In the genomic region with DNA sequence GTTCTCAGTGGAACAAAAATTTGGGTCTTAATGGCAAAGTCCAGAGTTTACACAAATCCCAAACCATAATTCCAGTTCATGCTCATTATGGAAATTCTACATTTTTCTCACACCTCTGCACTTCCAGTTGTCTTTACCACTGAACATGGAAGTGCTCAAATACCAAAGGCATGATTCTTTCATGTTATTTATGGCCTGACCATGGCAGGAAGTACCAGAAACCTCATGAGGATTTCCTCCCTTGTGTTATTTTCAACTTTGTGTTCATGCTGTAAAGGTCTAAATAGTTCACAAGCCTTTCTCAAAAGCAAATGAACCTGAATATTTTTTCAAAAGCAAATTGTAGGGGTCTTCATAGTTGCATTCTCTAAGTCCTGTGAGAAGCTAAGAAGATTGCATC, we compare ENCODE assay signal across 18 cellular contexts.
A peak's percentile ranks its signal among the peaks of the same experiment; 100 is the strongest.
DNase-seq lines count a peak whose midpoint lies in the region; ATAC-seq, FAIRE-seq and TF ChIP-seq lines count a peak whose summit lies in the region.
"Had no signal": no experiment of that assay in that cellular context is flagged by ENCODE, and none has a peak within 500 bp of the region (broad histone marks: within the 10 kb centered on the region; RNA-seq: fewer than 3 reads in every experiment).

No MANE protein-coding gene starts in this region.

- ATAC-seq in T-cell (replicated peaks in 1 of 4), result peak in 3 of 4 experiments; percentile 15 to 70 (median 43)
- no peak for ATAC-seq in stimulated activated naive B cell treated with anti-CD40 and anti-IgM and Interleukin-4, amounts not matched to agents 10 μg/mL and 1 μg/mL and 100 μg/mL, for 72 hours (replicated peaks)
- ATAC-seq in pancreas, result no peak
- ATAC-seq: left colon, psoas muscle had no signal

- no peak overlapping the region for H3K27ac ChIP-seq in pancreas
- H3K27ac ChIP-seq: esophagus squamous epithelium, psoas muscle had no signal

- H3K27me3 Mint-ChIP-seq in T-cell (no peaks in the 10 kb centered on the region), HFFc6 (ENCODE audit: insufficient read depth) (no peaks in the 10 kb centered on the region; the same call in 1 of the 2 replicates)
- no peaks in the 10 kb centered on the region for H3K27me3 Mint-ChIP-seq in stimulated activated naive B cell treated with anti-CD40 and anti-IgM and Interleukin-4, amounts not matched to agents 10 μg/mL and 1 μg/mL and 100 μg/mL, for 72 hours

- H3K9me3 Mint-ChIP-seq in T-cell (no peaks in the 10 kb centered on the region), HFFc6 (no peaks in the 10 kb centered on the region)
- no peaks in the 10 kb centered on the region for H3K9me3 Mint-ChIP-seq in stimulated activated naive B cell treated with anti-CD40 and anti-IgM and Interleukin-4, amounts not matched to agents 10 μg/mL and 1 μg/mL and 100 μg/mL, for 72 hours
- H3K9me3 Mint-ChIP-seq: naive B cell had no signal

- no peak for TF ChIP-seq CTCF in AG10803 (conservative IDR thresholded peaks at IDR 0.05; ENCODE audit: low read length)
- no peak for TF ChIP-seq CTCF in HFFc6 (IDR thresholded peaks at IDR 0.05)
- TF ChIP-seq CTCF in pancreas (IDR thresholded peaks at IDR 0.05), result no peak

- POLR2A ChIA-PET in T-cell (lab: Charles Lee), result no interaction called here

- no peaks in the 10 kb centered on the region for H3K9me3 ChIP-seq in pancreas
- H3K9me3 ChIP-seq: esophagus squamous epithelium, MG63, psoas muscle had no signal

- no peaks in the 10 kb centered on the region for H3K36me3 Mint-ChIP-seq in T-cell
- no peaks in the 10 kb centered on the region for H3K36me3 Mint-ChIP-seq in HFFc6 (ENCODE audit: low read depth)
- H3K36me3 Mint-ChIP-seq in stimulated activated naive B cell treated with anti-CD40 and anti-IgM and Interleukin-4, amounts not matched to agents 10 μg/mL and 1 μg/mL and 100 μg/mL, for 72 hours, result no peaks in the 10 kb centered on the region
- H3K36me3 Mint-ChIP-seq: naive B cell had no signal

- CTCF ChIA-PET in T-cell (lab: Charles Lee), result interaction anchor here in 1 of 2 donors (0.6 to 1.4 kb wide), 2 partner anchors 13 to 19 kb away, joined by 3 to 4 read pairs; no protein-coding TSS in a partner anchor

- H3K4me1 Mint-ChIP-seq in T-cell (peaks cover 48 to 56% (median 52%) of the 10 kb centered on the region in 3 donors), HFFc6 (ENCODE audit: low read depth) (peaks cover 49% of the 10 kb centered on the region)
- H3K4me1 Mint-ChIP-seq in stimulated activated naive B cell treated with anti-CD40 and anti-IgM and Interleukin-4, amounts not matched to agents 10 μg/mL and 1 μg/mL and 100 μg/mL, for 72 hours, result no peaks in the 10 kb centered on the region
- H3K4me1 Mint-ChIP-seq: naive B cell had no signal

- H3K4me1 ChIP-seq in pancreas, result peaks cover 3 to 9% (median 5%) of the 10 kb centered on the region in 3 donors

- H3K4me3 Mint-ChIP-seq in T-cell (peak overlapping the region in 1 of 3 donors; percentile 46), HFFc6 (no peak overlapping the region)
- no peak overlapping the region for H3K4me3 Mint-ChIP-seq in stimulated activated naive B cell treated with anti-CD40 and anti-IgM and Interleukin-4, amounts not matched to agents 10 μg/mL and 1 μg/mL and 100 μg/mL, for 72 hours
- H3K4me3 Mint-ChIP-seq: naive B cell had no signal

- no peaks in the 10 kb centered on the region for H3K27me3 ChIP-seq in pancreas
- H3K27me3 ChIP-seq: esophagus squamous epithelium, MG63 had no signal

- H3K27ac Mint-ChIP-seq in T-cell (no peak overlapping the region), HFFc6 (no peak overlapping the region)
- no peak overlapping the region for H3K27ac Mint-ChIP-seq in stimulated activated naive B cell treated with anti-CD40 and anti-IgM and Interleukin-4, amounts not matched to agents 10 μg/mL and 1 μg/mL and 100 μg/mL, for 72 hours
- H3K27ac Mint-ChIP-seq: naive B cell had no signal

- no peak for FAIRE-seq in pancreas (lab: Jason Lieb, UNC)

- intact Hi-C loops in pancreas (cut with DNase I), result no loop called here

- H3K36me3 ChIP-seq in pancreas, result no peaks in the 10 kb centered on the region
- H3K36me3 ChIP-seq: esophagus squamous epithelium, MG63 had no signal

- DNase-seq in AG10803 (ENCODE audit: low read depth), result peak; percentile 66
- peak; percentile 70 for DNase-seq in ELR (ENCODE audit: low read depth)
- no peak for DNase-seq in T-cell
- peak; percentile 25 for DNase-seq in left kidney (ENCODE audit: low read depth, low spot score)
- DNase-seq in HFFc6, result no peak
- no peak for DNase-seq in NCI-H128 (lab: John Stamatoyannopoulos, UW; ENCODE audit: unreplicated experiment)
- DNase-seq in stimulated activated naive B cell treated with anti-CD40 and anti-IgM and Interleukin-4, amounts not matched to agents 10 μg/mL and 1 μg/mL and 100 μg/mL, for 72 hours, result no peak
- no peak for DNase-seq in pancreas
- DNase-seq: activated CD8-positive, alpha-beta memory T cell treated with anti-CD3 and anti-CD28 coated beads for 24 hours; AML-193; esophagus squamous epithelium; hypothalamus; left colon; MG63; naive B cell; NCI-H2029 treated with DMSO at 0.1 percent for 48 hours; NCI-H524 treated with DMSO at 0.1 percent for 48 hours; psoas muscle had no signal

- H3K4me3 ChIP-seq in AG10803 (ENCODE audit: low read length) (no peak overlapping the region), pancreas (no peak overlapping the region)
- H3K4me3 ChIP-seq: esophagus squamous epithelium, MG63, psoas muscle had no signal

Comparison
In these comparisons a context has a peak if more than half of its experiments do, and no peak if none do; other contexts are left out.
1. DNase-seq: peak in AG10803 (single experiment), ELR (single experiment) and left kidney (single experiment); none in T-cell (0 of 34), HFFc6 (single experiment), NCI-H128 (single experiment), stimulated activated naive B cell treated with anti-CD40 and anti-IgM and Interleukin-4, amounts not matched to agents 10 μg/mL and 1 μg/mL and 100 μg/mL, for 72 hours (single experiment) and pancreas (0 of 6).
2. ATAC-seq: peak in T-cell (3 of 4); none in stimulated activated naive B cell treated with anti-CD40 and anti-IgM and Interleukin-4, amounts not matched to agents 10 μg/mL and 1 μg/mL and 100 μg/mL, for 72 hours (0 of 2) and pancreas (0 of 4).